In the genomic region with DNA sequence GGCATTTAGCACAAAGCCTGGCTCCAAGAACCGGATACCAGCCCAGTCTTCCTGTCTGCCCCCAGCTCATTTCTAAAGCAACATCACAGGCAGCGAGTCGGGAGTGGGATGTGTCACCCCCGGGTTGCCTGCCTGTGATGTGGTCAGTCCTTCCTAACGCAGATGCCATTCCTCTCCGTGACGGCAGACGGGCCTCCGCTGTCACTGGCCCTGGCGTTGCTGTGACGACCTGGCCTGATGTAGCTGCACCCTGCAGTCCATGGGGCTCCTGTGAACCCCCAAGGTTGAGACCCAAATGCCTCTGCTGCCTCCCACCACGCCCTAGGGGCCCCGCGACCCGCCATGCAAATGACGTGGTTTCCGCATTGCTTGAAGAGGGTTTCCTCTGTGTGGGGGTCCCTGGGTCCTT, we compare ENCODE assay signal across 8 cellular contexts. TPM values are rescaled to one million over a fixed set of nuclear protein-coding genes. Genes with fewer than 3 reads are reported as not detected.
A peak's percentile ranks its signal among the peaks of the same experiment; 100 is the strongest.
DNase-seq lines count a peak whose midpoint lies in the region; TF ChIP-seq lines count a peak whose summit lies in the region.

No MANE protein-coding gene starts in this region.

- peak overlapping the region; percentile 93 for H3K27ac Mint-ChIP-seq in activated T-helper 2 cell treated with anti-CD3 and anti-CD28 coated beads, Interferon-gamma antibody, Interleukin-2, Interleukin-4, amounts not matched to agents 10 μg/mL and 5 μg/mL and 100 μg/mL, durations not matched to agents 14 hours and 24 hours and 36 hours

- H4K20me1 ChIP-seq in OCI-LY7 (ENCODE audit: insufficient read depth, low read length) = no peaks in the 10 kb centered on the region

- no peak for TF ChIP-seq CTCF in OCI-LY7 (conservative IDR thresholded peaks at IDR 0.05; ENCODE audit: low read length)

- H3K36me3 ChIP-seq in OCI-LY7 (ENCODE audit: insufficient read depth, low read length) = no peaks in the 10 kb centered on the region

- H3K4me1 Mint-ChIP-seq in activated T-helper 2 cell treated with anti-CD3 and anti-CD28 coated beads, Interferon-gamma antibody, Interleukin-2, Interleukin-4, amounts not matched to agents 10 μg/mL and 5 μg/mL and 100 μg/mL, durations not matched to agents 14 hours and 24 hours and 36 hours (ENCODE audit: low read depth) = peaks cover 70% of the 10 kb centered on the region

- peaks cover 61% of the 10 kb centered on the region for H3K36me3 Mint-ChIP-seq in activated T-helper 2 cell treated with anti-CD3 and anti-CD28 coated beads, Interferon-gamma antibody, Interleukin-2, Interleukin-4, amounts not matched to agents 10 μg/mL and 5 μg/mL and 100 μg/mL, durations not matched to agents 14 hours and 24 hours and 36 hours (ENCODE audit: low read depth)

- peak overlapping the region; percentile 50 for H3K4me2 ChIP-seq in OCI-LY7 (ENCODE audit: low read length)

- H3K9me2 ChIP-seq in OCI-LY7 (ENCODE audit: insufficient read depth, low read length) = no peaks in the 10 kb centered on the region

- no peak overlapping the region for H3K27ac ChIP-seq in OCI-LY7 (ENCODE audit: low read depth, low read length, poor library complexity, severe bottlenecking)

- peaks cover 8% of the 10 kb centered on the region for H3K4me1 ChIP-seq in OCI-LY7 (ENCODE audit: insufficient read depth, low read length, poor library complexity, severe bottlenecking)

- no peaks in the 10 kb centered on the region for H3K27me3 Mint-ChIP-seq in activated T-helper 2 cell treated with anti-CD3 and anti-CD28 coated beads, Interferon-gamma antibody, Interleukin-2, Interleukin-4, amounts not matched to agents 10 μg/mL and 5 μg/mL and 100 μg/mL, durations not matched to agents 14 hours and 24 hours and 36 hours (ENCODE audit: low read depth)

- H3K4me3 ChIP-seq in OCI-LY7 (ENCODE audit: low read depth, low read length, poor library complexity, severe bottlenecking) = no peak overlapping the region

- H3K9me3 Mint-ChIP-seq in activated T-helper 2 cell treated with anti-CD3 and anti-CD28 coated beads, Interferon-gamma antibody, Interleukin-2, Interleukin-4, amounts not matched to agents 10 μg/mL and 5 μg/mL and 100 μg/mL, durations not matched to agents 14 hours and 24 hours and 36 hours = no peaks in the 10 kb centered on the region

- H3K9me3 ChIP-seq in OCI-LY7 (ENCODE audit: low read length) = no peaks in the 10 kb centered on the region

- no peak overlapping the region for H2AFZ ChIP-seq in OCI-LY7 (ENCODE audit: low read length)

- no peaks in the 10 kb centered on the region for H3K79me2 ChIP-seq in OCI-LY7 (ENCODE audit: insufficient read depth, low read depth, low read length)

- in situ Hi-C loops in KBM-7 (cut with MboI; ENCODE audit: low pct_unique_long_range_greater_than_20kb, low sequenced_read_pairs) = no loop called here

- H3K4me3 Mint-ChIP-seq in activated T-helper 2 cell treated with anti-CD3 and anti-CD28 coated beads, Interferon-gamma antibody, Interleukin-2, Interleukin-4, amounts not matched to agents 10 μg/mL and 5 μg/mL and 100 μg/mL, durations not matched to agents 14 hours and 24 hours and 36 hours (ENCODE audit: low read depth) = peak overlapping the region; percentile 75

- BruUV-seq in OCI-LY7 (replicated peaks; lab: Mats Ljungman, UMichigan) = no TSS peak

- CTCF ChIA-PET in OCI-LY7 (lab: Charles Lee; ENCODE audit: unreplicated experiment) = no interaction called here

- intact Hi-C loops in OCI-LY7 (cut with micrococcal nuclease; ENCODE audit: unreplicated experiment) = no loop called here
- intact Hi-C loops in activated T-helper 2 cell treated with anti-CD3 and anti-CD28 coated beads, Interferon-gamma antibody, Interleukin-2, Interleukin-4, amounts not matched to agents 10 μg/mL and 5 μg/mL and 100 μg/mL, durations not matched to agents 14 hours and 24 hours and 36 hours (cut with micrococcal nuclease) = loop anchor here (1.0 to 2.0 kb wide), 3 partner anchors 11 to 26 kb away; no protein-coding TSS in a partner anchor

- POLR2A ChIA-PET in OCI-LY7 (lab: Charles Lee) = no interaction called here

- DNase-seq in OCI-LY7 (ENCODE audit: low spot score) (no peak), kidney tubule cell (ENCODE audit: low spot score) (peak; percentile 67), NCI-H446 (lab: John Stamatoyannopoulos, UW) (no peak), cerebellar nuclear complex (lab: John Stamatoyannopoulos, UW) (no peak), KBM-7 (no peak), NAMALWA (ENCODE audit: low spot score) (no peak)
- peak; percentile 63 for DNase-seq in activated T-helper 2 cell treated with anti-CD3 and anti-CD28 coated beads, Interferon-gamma antibody, Interleukin-2, Interleukin-4, amounts not matched to agents 10 μg/mL and 5 μg/mL and 100 μg/mL, durations not matched to agents 14 hours and 24 hours and 36 hours (ENCODE audit: low spot score)
- peak; percentile 86 for DNase-seq in stimulated activated CD8-positive, alpha-beta memory T cell treated with anti-CD3 and anti-CD28 coated beads, Interleukin-4, amount 100 ng/mL, for 48 hours

RNA-seq across cellular contexts. Expression of a gene that starts 12.3 kb away (rescaled TPM):
- not detected in 2 replicates for total RNA-seq in OCI-LY7 (2014; rRNA removed; shearing (Covaris generic))
- total RNA-seq in OCI-LY7 (2022) = not detected in 2 replicates
- 150 and 153 TPM in 2 replicates for total RNA-seq in activated T-helper 2 cell treated with anti-CD3 and anti-CD28 coated beads, Interferon-gamma antibody, Interleukin-2, Interleukin-4, amounts not matched to agents 10 μg/mL and 5 μg/mL and 100 μg/mL, durations not matched to agents 14 hours and 24 hours and 36 hours

RNA-seq across cellular contexts. Expression of a gene that starts 50.7 kb away (rescaled TPM):
- total RNA-seq in OCI-LY7 (2014; rRNA removed; shearing (Covaris generic)) = 23.0 and 23.9 TPM in 2 replicates
- total RNA-seq in OCI-LY7 (2022) = 39.2 and 45.3 TPM in 2 replicates
- total RNA-seq in activated T-helper 2 cell treated with anti-CD3 and anti-CD28 coated beads, Interferon-gamma antibody, Interleukin-2, Interleukin-4, amounts not matched to agents 10 μg/mL and 5 μg/mL and 100 μg/mL, durations not matched to agents 14 hours and 24 hours and 36 hours = 28.6 and 32.1 TPM in 2 replicates

Comparison
In these comparisons a context has a peak if more than half of its experiments do, and no peak if none do; other contexts are left out.
1. DNase-seq: peak in activated T-helper 2 cell treated with anti-CD3 and anti-CD28 coated beads, Interferon-gamma antibody, Interleukin-2, Interleukin-4, amounts not matched to agents 10 μg/mL and 5 μg/mL and 100 μg/mL, durations not matched to agents 14 hours and 24 hours and 36 hours (single experiment), kidney tubule cell (single experiment) and stimulated activated CD8-positive, alpha-beta memory T cell treated with anti-CD3 and anti-CD28 coated beads, Interleukin-4, amount 100 ng/mL, for 48 hours (single experiment); none in OCI-LY7 (single experiment), NCI-H446 (0 of 2), cerebellar nuclear complex (0 of 2), KBM-7 (single experiment) and NAMALWA (single experiment).
2. RNA of a gene that starts 12.3 kb away (total RNA-seq): 150 to 153 TPM in activated T-helper 2 cell treated with anti-CD3 and anti-CD28 coated beads, Interferon-gamma antibody, Interleukin-2, Interleukin-4, amounts not matched to agents 10 μg/mL and 5 μg/mL and 100 μg/mL, durations not matched to agents 14 hours and 24 hours and 36 hours; not detected in OCI-LY7; every median in the first group is over 100 times any median in the second.